Comparison of ENCODE assay signal across 8 cellular contexts in genomic region chr7:66635322-66636252, GRCh38. TPM values are rescaled to one million over a fixed set of nuclear protein-coding genes. Genes with fewer than 3 reads are reported as not detected.
DNase-seq lines count a peak whose midpoint lies in the region; ATAC-seq and TF ChIP-seq lines count a peak whose summit lies in the region.
"Not testable (repeated sequence)": the region's sequence is repeated elsewhere in the genome, so short reads cannot be mapped to it uniquely, and the experiment has no call there.

No MANE protein-coding gene starts in this region.

- in situ Hi-C loops in brain microvascular endothelial cell (cut with HindIII; ENCODE audit: low pct_ligation_motif_present, low sequenced_read_pairs) = not testable (repeated sequence)

- ATAC-seq in HG02870 (IDR thresholded peaks at IDR 0.05; ENCODE audit: unreplicated experiment) (peak; percentile 45), foreskin keratinocyte (peak; percentile 97), omental fat pad (ENCODE audit: low FRiP score) (peak; percentile 70), upper lobe of right lung (peak; percentile 68)
- peak; percentile 94 to 97 for ATAC-seq in activated CD4-positive, CD25-positive, alpha-beta regulatory T cell treated with anti-CD3 and anti-CD28 coated beads, Interleukin-2, amount 50 U/mL, for 24 hours

- H3K36me3 ChIP-seq in brain microvascular endothelial cell (replicated peaks) (peaks cover 32% of the 10 kb centered on the region), upper lobe of right lung (peaks cover 60% of the 10 kb centered on the region)

- DNase-seq in EL = peak; percentile 83
- DNase-seq in NOMO-1 treated with dmso at 0.1 percent for 144 hours (lab: John Stamatoyannopoulos, UW; ENCODE audit: unreplicated experiment) = peak; percentile 67
- DNase-seq in brain microvascular endothelial cell = peak; percentile 89
- peak in 1 of 2 donors; percentile 64 for DNase-seq in foreskin keratinocyte
- DNase-seq in omental fat pad (ENCODE audit: low spot score); upper lobe of right lung: not testable (repeated sequence)

- H3K9me3 ChIP-seq in upper lobe of right lung = not testable (repeated sequence)

- H3K27ac ChIP-seq in brain microvascular endothelial cell = peak overlapping the region; percentile 28
- H3K27ac ChIP-seq in foreskin keratinocyte, upper lobe of right lung: not testable (repeated sequence)

- H3K4me1 ChIP-seq in foreskin keratinocyte = not testable (repeated sequence)
- peaks cover 15% of the 10 kb centered on the region for H3K4me1 ChIP-seq in upper lobe of right lung

- not testable (repeated sequence) for TF ChIP-seq CTCF in brain microvascular endothelial cell (IDR thresholded peaks at IDR 0.05; ENCODE audit: low read depth, low read length, missing control alignments); foreskin keratinocyte (conservative IDR thresholded peaks at IDR 0.05); omental fat pad (IDR thresholded peaks at IDR 0.05); upper lobe of right lung (IDR thresholded peaks at IDR 0.05)

- H3K4me3 ChIP-seq in brain microvascular endothelial cell (ENCODE audit: low read depth, low read length); upper lobe of right lung: not testable (repeated sequence)

- not testable (repeated sequence) for H3K27me3 ChIP-seq in brain microvascular endothelial cell (replicated peaks); foreskin keratinocyte; upper lobe of right lung

- intact Hi-C loops in upper lobe of right lung (cut with DNase I) = not testable (repeated sequence)

RNA-seq across cellular contexts. Expression of gene KCTD7, which starts 6.9 kb away (rescaled TPM):
- total RNA-seq in foreskin keratinocyte = 2.6 and 3.9 TPM in 2 replicates
- polyA plus RNA-seq in foreskin keratinocyte = 2.0 and 2.4 TPM in 2 replicates
- 10 to 100 TPM; 14.2 to 26.8 (median 14.6) TPM for total RNA-seq in omental fat pad
- 12.5 TPM for total RNA-seq in upper lobe of right lung

Comparison
In these comparisons a context has a peak if more than half of its experiments do, and no peak if none do; other contexts are left out.
1. ATAC-seq: peak in every context shown above with its lines; median percentile 97 in foreskin keratinocyte; 96 in activated CD4-positive, CD25-positive, alpha-beta regulatory T cell treated with anti-CD3 and anti-CD28 coated beads, Interleukin-2, amount 50 U/mL, for 24 hours; 70 in omental fat pad; 68 in upper lobe of right lung; 45 in HG02870.